ENCODE assay signal across 11 cellular contexts in the genomic region with DNA sequence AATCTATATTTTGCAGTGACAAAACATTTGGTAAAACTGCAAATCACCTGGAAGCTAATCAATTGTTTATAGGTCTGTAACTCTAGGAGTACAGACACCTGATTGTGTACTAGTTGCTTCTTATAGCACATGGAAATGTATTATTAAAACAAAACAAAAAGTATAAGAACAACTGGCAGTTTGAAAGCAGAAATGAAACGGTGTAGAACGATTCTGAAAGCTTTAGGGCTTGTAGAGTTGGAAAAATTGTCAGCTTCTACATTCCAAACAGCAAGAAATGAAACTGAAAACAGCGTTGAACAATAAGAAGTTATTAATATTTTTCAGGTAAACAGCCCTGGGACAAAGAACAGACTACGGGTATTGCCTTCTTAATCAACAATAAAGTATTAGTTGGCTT.
"Had no signal": no experiment of that assay in that cellular context is flagged by ENCODE, and none has a peak within 500 bp of the region (broad histone marks: within the 10 kb centered on the region; RNA-seq: fewer than 3 reads in every experiment).

No MANE protein-coding gene starts in this region.

- ATAC-seq: left cardiac atrium; stimulated activated naive CD8-positive, alpha-beta T cell treated with anti-CD3 and anti-CD28 coated beads, Interleukin-15, amount 100 ng/mL, for 72 hours had no signal

- DNase-seq: activated naive CD4-positive, alpha-beta T cell treated with anti-CD3 and anti-CD28 coated beads, Interleukin-2, amount 50 U/mL, for 16 hours; adrenal gland; caudate nucleus; colonic mucosa; esophagus squamous epithelium; foreskin fibroblast; left cardiac atrium; naive B cell; retina; stimulated activated CD4-positive, alpha-beta T cell treated with anti-CD3 and anti-CD28 coated beads, Interleukin-4, amount 100 ng/mL, for 1 hour; stimulated activated naive CD8-positive, alpha-beta T cell treated with anti-CD3 and anti-CD28 coated beads, Interleukin-15, amount 100 ng/mL, for 72 hours had no signal
